In the genomic region with DNA sequence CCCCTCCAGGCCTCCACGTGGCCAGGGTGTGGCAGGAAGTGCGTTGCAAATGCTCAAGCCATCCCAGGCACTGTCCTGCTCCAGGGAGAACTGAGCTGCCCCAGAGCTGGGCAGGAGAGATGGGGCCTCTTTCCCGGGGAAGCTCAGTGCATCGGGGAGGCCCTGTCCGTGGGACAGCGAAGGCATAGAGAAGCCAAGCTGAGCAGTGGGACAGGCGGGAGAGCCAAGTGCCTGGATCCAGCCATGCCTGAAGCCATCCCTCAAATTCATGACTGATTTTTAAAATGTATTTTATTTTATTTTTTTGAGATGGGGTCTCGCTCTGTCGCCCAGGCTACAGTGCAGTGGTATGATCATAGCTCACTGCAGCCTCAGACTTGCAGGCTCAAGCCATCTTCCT, we compare ENCODE assay signal across 18 cellular contexts. TPM values are rescaled to one million over a fixed set of nuclear protein-coding genes. Genes with fewer than 3 reads are reported as not detected.
DNase-seq lines count a peak whose midpoint lies in the region; ATAC-seq and TF ChIP-seq lines count a peak whose summit lies in the region.
"Had no signal": no experiment of that assay in that cellular context is flagged by ENCODE, and none has a peak within 500 bp of the region (broad histone marks: within the 10 kb centered on the region; RNA-seq: fewer than 3 reads in every experiment).

No MANE protein-coding gene starts in this region.

- peaks cover 4% of the 10 kb centered on the region for H3K9me3 Mint-ChIP-seq in type B pancreatic cell

- H3K4me1 ChIP-seq in BLaER1 = peaks cover 48% of the 10 kb centered on the region
- no peaks in the 10 kb centered on the region for H3K4me1 ChIP-seq in left lung

- H3K27ac ChIP-seq in BLaER1 (no peak overlapping the region), angular gyrus (ENCODE audit: low read depth, low read length) (peak overlapping the region; percentile 93), layer of hippocampus (ENCODE audit: low read depth, low read length) (peak overlapping the region; percentile 96), temporal lobe (ENCODE audit: low read depth, low read length) (peak overlapping the region; percentile 96), left lung (no peak overlapping the region)
- H3K27ac ChIP-seq: GM23248, HL-60 had no signal

- no peak for DNase-seq in type B pancreatic cell (ENCODE audit: extremely low spot score, unreplicated experiment)
- no peak for DNase-seq in COR-L47 (lab: John Stamatoyannopoulos, UW)
- DNase-seq in left lung = no peak
- DNase-seq: 8988T; Caco-2; CD4-positive, CD25-positive, alpha-beta regulatory T cell; CD8-positive, alpha-beta memory T cell; GM23248; IMR-90 had no signal

- no peaks in the 10 kb centered on the region for H3K36me3 ChIP-seq in BLaER1
- no peaks in the 10 kb centered on the region for H3K36me3 ChIP-seq in left lung
- H3K36me3 ChIP-seq: HAP-1 had no signal

- peaks cover 19% of the 10 kb centered on the region; the same call in 1 of the 2 replicates for H4K20me1 ChIP-seq in BLaER1

- H3K4me3 ChIP-seq in BLaER1 = no peak overlapping the region
- no peak overlapping the region for H3K4me3 ChIP-seq in left lung
- H3K4me3 ChIP-seq: GM23248, HAP-1 had no signal

- H3K9me3 ChIP-seq in BLaER1 (no peaks in the 10 kb centered on the region), left lung (no peaks in the 10 kb centered on the region)
- H3K9me3 ChIP-seq: Caco-2, HAP-1 had no signal

- H3K9ac ChIP-seq in BLaER1 = no peak overlapping the region
- H3K9ac ChIP-seq: GM23248 had no signal

- no peaks in the 10 kb centered on the region for H3K36me3 Mint-ChIP-seq in type B pancreatic cell
- H3K36me3 Mint-ChIP-seq: CD4-positive, CD25-positive, alpha-beta regulatory T cell; CD8-positive, alpha-beta memory T cell had no signal

- H3K27me3 Mint-ChIP-seq in type B pancreatic cell = no peaks in the 10 kb centered on the region
- H3K27me3 Mint-ChIP-seq: CD4-positive, CD25-positive, alpha-beta regulatory T cell had no signal

- ATAC-seq in left lung = no peak

- peaks cover 5% of the 10 kb centered on the region for H3K4me1 Mint-ChIP-seq in type B pancreatic cell (ENCODE audit: unreplicated experiment)
- H3K4me1 Mint-ChIP-seq: CD8-positive, alpha-beta memory T cell had no signal

- H3K27ac Mint-ChIP-seq in type B pancreatic cell = no peak overlapping the region
- H3K27ac Mint-ChIP-seq: CD4-positive, CD25-positive, alpha-beta regulatory T cell; CD8-positive, alpha-beta memory T cell had no signal

- intact Hi-C loops in left lung (cut with DNase I) = no loop called here

- H3K27me3 ChIP-seq in BLaER1 (peaks cover 17% of the 10 kb centered on the region; the same call in 1 of the 2 replicates), layer of hippocampus (ENCODE audit: control insufficient read depth, insufficient read depth, low read length) (no peaks in the 10 kb centered on the region), left lung (peaks cover 6 to 98% of the 10 kb centered on the region in 2 donors)

- TF ChIP-seq CTCF in type B pancreatic cell (conservative IDR thresholded peaks at IDR 0.05) = no peak
- no peak for TF ChIP-seq CTCF in left lung (IDR thresholded peaks at IDR 0.05)

- no peak overlapping the region for H3K4me3 Mint-ChIP-seq in type B pancreatic cell
- H3K4me3 Mint-ChIP-seq: CD4-positive, CD25-positive, alpha-beta regulatory T cell; CD8-positive, alpha-beta memory T cell had no signal

- peak overlapping the region; percentile 82 for H3K4me2 ChIP-seq in BLaER1

RNA-seq across cellular contexts. Expression of a gene that starts 25.4 kb away (rescaled TPM):
- total RNA-seq in temporal lobe (not detected), type B pancreatic cell (ENCODE audit: low replicate concordance) (0.43 and 1.8 TPM in 2 replicates), left lung (not detected)
- total RNA-seq: A673; CD4-positive, CD25-positive, alpha-beta regulatory T cell; CD8-positive, alpha-beta memory T cell; GM23248; H4; HT1080; IMR-90 had no signal

RNA-seq across cellular contexts. Expression of a gene that starts 48.9 kb away (rescaled TPM):
- total RNA-seq in temporal lobe (under 0.01 TPM), type B pancreatic cell (ENCODE audit: low replicate concordance) (not detected in 2 replicates), left lung (not detected)
- total RNA-seq: A673; Caco-2; CD4-positive, CD25-positive, alpha-beta regulatory T cell; CD8-positive, alpha-beta memory T cell; GM23248; H4; HT1080; IMR-90 had no signal

Comparison
In these comparisons a context has a peak if more than half of its experiments do, and no peak if none do; other contexts are left out.
1. H3K27ac ChIP-seq: peak in angular gyrus (single experiment), layer of hippocampus (single experiment) and temporal lobe (single experiment); none in BLaER1 (single experiment) and left lung (0 of 2).